ENCODE assay signal across 17 cellular contexts in the genomic region with DNA sequence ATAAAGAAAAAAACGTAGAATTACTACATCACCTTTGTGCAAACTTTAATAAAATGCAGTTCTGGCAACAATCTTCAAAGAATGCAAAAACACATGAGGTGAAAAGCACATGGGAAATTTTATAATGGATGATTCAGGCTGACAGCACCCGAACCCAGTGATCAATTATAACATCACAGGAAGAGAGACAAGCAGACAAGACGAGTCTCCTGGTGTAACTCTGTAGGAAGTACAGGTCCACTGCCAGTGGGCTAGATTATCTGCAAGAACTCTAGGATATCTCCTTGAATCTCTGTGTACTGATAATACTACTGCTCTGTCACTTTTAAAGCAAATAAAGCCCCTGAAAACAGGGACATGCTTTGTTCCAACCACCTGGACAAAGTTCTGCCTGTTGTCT. TPM values are rescaled to one million over a fixed set of nuclear protein-coding genes. Genes with fewer than 3 reads are reported as not detected.
DNase-seq lines count a peak whose midpoint lies in the region; ATAC-seq and TF ChIP-seq lines count a peak whose summit lies in the region.
"Had no signal": no experiment of that assay in that cellular context is flagged by ENCODE, and none has a peak within 500 bp of the region (broad histone marks: within the 10 kb centered on the region; RNA-seq: fewer than 3 reads in every experiment).

No MANE protein-coding gene starts in this region.

- intact Hi-C loops in HCT116 (cut with micrococcal nuclease) (no loop called here), PC-9 (cut with micrococcal nuclease; ENCODE audit: unreplicated experiment) (no loop called here)

- DNase-seq in HCT116 (ENCODE audit: low read depth, low spot score): no peak
- DNase-seq in PC-9: no peak
- no peak for DNase-seq in epithelial cell of prostate (ENCODE audit: low read depth, low spot score)
- DNase-seq in skeletal muscle cell (ENCODE audit: low read depth): no peak
- DNase-seq in cerebellar nuclear complex (lab: John Stamatoyannopoulos, UW): no peak
- DNase-seq in stimulated activated CD4-positive, alpha-beta T cell treated with anti-CD3 and anti-CD28 coated beads, Interleukin-2, amount 100 ng/mL, for 48 hours: no peak
- DNase-seq: activated CD4-positive, alpha-beta T cell treated with anti-CD3 and anti-CD28 coated beads, Interleukin-2, amount 10 ng/mL, durations not matched to agents 24 days and 14 days; activated T-cell treated with anti-CD3 and anti-CD28 coated beads, Interleukin-2, amount 50 U/mL, for 1 hour; stimulated activated CD4-positive, alpha-beta T cell treated with anti-CD3 and anti-CD28 coated beads, Interleukin-4, amount 100 ng/mL, for 1 hour; T-helper 17 cell had no signal

- H3K9me3 ChIP-seq in HCT116 (ENCODE audit: control insufficient read depth in 1 of 2, insufficient read depth in 1 of 2, low read depth in 1 of 2, low read length in 2 of 2): no peaks in the 10 kb centered on the region
- H3K9me3 ChIP-seq in PC-9 (ENCODE audit: insufficient read depth, low read depth): no peaks in the 10 kb centered on the region
- H3K9me3 ChIP-seq: Peyer's patch, upper lobe of left lung had no signal

- TF ChIP-seq CTCF in HCT116 (IDR thresholded peaks at IDR 0.05 in 2 of 3, conservative IDR thresholded peaks at IDR 0.05 in 1 of 3; ENCODE audit: borderline replicate concordance in 1 of 3, insufficient read depth in 1 of 3, low read depth in 2 of 3, low read length in 2 of 3): no peak
- TF ChIP-seq CTCF in PC-9 (conservative IDR thresholded peaks at IDR 0.05): no peak

- H3K27ac ChIP-seq in HCT116 (ENCODE audit: low read depth, low read length) (peak overlapping the region; percentile 20; the same call in 1 of the 2 replicates), PC-9 (no peak overlapping the region), epithelial cell of prostate (peak overlapping the region; percentile 86)
- H3K27ac ChIP-seq: coronary artery, Peyer's patch, upper lobe of left lung had no signal

- H3K4me1 ChIP-seq in HCT116 (ENCODE audit: control insufficient read depth in 1 of 2, insufficient read depth in 2 of 2, low read length in 2 of 2) (peaks cover 12 to 21% of the 10 kb centered on the region in 2 experiments), PC-9 (replicated peaks; ENCODE audit: insufficient read depth) (peaks cover 5% of the 10 kb centered on the region; the same call in 1 of the 2 replicates)
- H3K4me1 ChIP-seq: Peyer's patch, upper lobe of left lung had no signal

- CTCF ChIA-PET in HCT116 (lab: Charles Lee) (no interaction called here), PC-9 (lab: Charles Lee) (no interaction called here)

- H3K79me2 ChIP-seq in HCT116 (ENCODE audit: insufficient read depth, low read length): no peaks in the 10 kb centered on the region
- no peaks in the 10 kb centered on the region for H3K79me2 ChIP-seq in PC-9 (ENCODE audit: low read depth)

- H4K20me1 ChIP-seq in HCT116 (ENCODE audit: insufficient read depth): no peaks in the 10 kb centered on the region
- no peaks in the 10 kb centered on the region for H4K20me1 ChIP-seq in PC-9 (ENCODE audit: insufficient read depth)

- H3K4me3 ChIP-seq in HCT116 (replicated peaks in 1 of 2; ENCODE audit: low read depth in 1 of 2, low read length in 2 of 2): peak overlapping the region in 1 of 2 experiments; percentile 11; a peak in 1 of 4 replicates
- no peak overlapping the region for H3K4me3 ChIP-seq in PC-9
- H3K4me3 ChIP-seq in skeletal muscle cell (ENCODE audit: low read depth, low read length): peak overlapping the region; percentile 2
- H3K4me3 ChIP-seq: coronary artery, Peyer's patch, upper lobe of left lung had no signal

- no peaks in the 10 kb centered on the region for H3K9me2 ChIP-seq in HCT116 (ENCODE audit: insufficient read depth)
- no peaks in the 10 kb centered on the region for H3K9me2 ChIP-seq in PC-9 (ENCODE audit: insufficient read depth)

- POLR2A ChIA-PET in HCT116 (lab: Charles Lee) (no interaction called here), PC-9 (lab: Charles Lee; ENCODE audit: unreplicated experiment) (no interaction called here)

- H3K4me2 ChIP-seq in HCT116 (ENCODE audit: low read length) (peak overlapping the region; percentile 53), PC-9 (peak overlapping the region; percentile 27; the same call in 1 of the 2 replicates)

- no peak overlapping the region for H3K9ac ChIP-seq in HCT116 (ENCODE audit: low read length)

- BruUV-seq in HCT116 (replicated peaks; lab: Mats Ljungman, UMichigan): no TSS peak
- BruUV-seq in PC-9 (replicated peaks; lab: Mats Ljungman, UMichigan): no TSS peak

- H3K36me3 ChIP-seq in HCT116 (ENCODE audit: control insufficient read depth in 1 of 2, insufficient read depth in 2 of 2, low read length in 2 of 2) (no peaks in the 10 kb centered on the region), PC-9 (ENCODE audit: low read depth) (no peaks in the 10 kb centered on the region)
- H3K36me3 ChIP-seq: Peyer's patch, upper lobe of left lung had no signal

- TF ChIP-seq POLR2A in HCT116 (IDR thresholded peaks at IDR 0.05; ENCODE audit: borderline replicate concordance, extremely low read depth, insufficient read depth, insufficient read length): no peak

- H2AFZ ChIP-seq in HCT116 (ENCODE audit: low read depth, low read length, poor library complexity, severe bottlenecking): peak overlapping the region; percentile 1
- no peak overlapping the region for H2AFZ ChIP-seq in PC-9

- TF ChIP-seq RAD21 in HCT116 (IDR thresholded peaks at IDR 0.05; ENCODE audit: low read depth): no peak

- RAD21 ChIA-PET in HCT116 (lab: Charles Lee; ENCODE audit: low non-redundant PET in 1 of 2, low total read pairs in 2 of 2, uncharacterized antibody in 2 of 2, unreplicated experiment in 2 of 2): no interaction called here

- H3K27me3 ChIP-seq in HCT116 (ENCODE audit: insufficient read depth, low read length) (no peaks in the 10 kb centered on the region), PC-9 (ENCODE audit: insufficient read depth, low read depth) (no peaks in the 10 kb centered on the region)
- H3K27me3 ChIP-seq: Peyer's patch, upper lobe of left lung had no signal

- ATAC-seq in HCT116: peak; percentile 51
- ATAC-seq in GM19328 (IDR thresholded peaks at IDR 0.05; ENCODE audit: unreplicated experiment): no peak
- no peak for ATAC-seq in GM21528 (IDR thresholded peaks at IDR 0.05; ENCODE audit: low FRiP score, unreplicated experiment)
- ATAC-seq: T-helper 17 cell had no signal

- no peaks in the 10 kb centered on the region for H3F3A ChIP-seq in PC-9 (ENCODE audit: insufficient read depth, low read depth)

TF ChIP-seq in HCT116, 20 proteins besides CTCF, POLR2A, EP300 and RAD21:
- TF ChIP-seq ZNF274 (IDR thresholded peaks at IDR 0.05; ENCODE audit: low read depth, low read length) (no peak), JUND (IDR thresholded peaks at IDR 0.05) (no peak)
- TF ChIP-seq, protein P1, sequence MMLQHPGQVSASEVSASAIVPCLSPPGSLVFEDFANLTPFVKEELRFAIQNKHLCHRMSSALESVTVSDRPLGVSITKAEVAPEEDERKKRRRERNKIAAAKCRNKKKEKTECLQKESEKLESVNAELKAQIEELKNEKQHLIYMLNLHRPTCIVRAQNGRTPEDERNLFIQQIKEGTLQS (IDR thresholded peaks at IDR 0.05): no peak
- TF ChIP-seq, protein P2, sequence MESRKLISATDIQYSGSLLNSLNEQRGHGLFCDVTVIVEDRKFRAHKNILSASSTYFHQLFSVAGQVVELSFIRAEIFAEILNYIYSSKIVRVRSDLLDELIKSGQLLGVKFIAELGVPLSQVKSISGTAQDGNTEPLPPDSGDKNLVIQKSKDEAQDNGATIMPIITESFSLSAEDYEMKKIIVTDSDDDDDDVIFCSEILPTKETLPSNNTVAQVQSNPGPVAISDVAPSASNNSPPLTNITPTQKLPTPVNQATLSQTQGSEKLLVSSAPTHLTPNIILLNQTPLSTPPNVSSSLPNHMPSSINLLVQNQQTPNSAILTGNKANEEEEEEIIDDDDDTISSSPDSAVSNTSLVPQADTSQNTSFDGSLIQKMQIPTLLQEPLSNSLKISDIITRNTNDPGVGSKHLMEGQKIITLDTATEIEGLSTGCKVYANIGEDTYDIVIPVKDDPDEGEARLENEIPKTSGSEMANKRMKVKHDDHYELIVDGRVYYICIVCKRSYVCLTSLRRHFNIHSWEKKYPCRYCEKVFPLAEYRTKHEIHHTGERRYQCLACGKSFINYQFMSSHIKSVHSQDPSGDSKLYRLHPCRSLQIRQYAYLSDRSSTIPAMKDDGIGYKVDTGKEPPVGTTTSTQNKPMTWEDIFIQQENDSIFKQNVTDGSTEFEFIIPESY (IDR thresholded peaks at IDR 0.05; ENCODE audit: extremely low read depth, insufficient replicate concordance, low read length): no peak

RNA-seq across cellular contexts. Expression of a gene that starts 58.9 kb away (rescaled TPM):
- 0.25 TPM for total RNA-seq in HCT116 (2021; ENCODE audit: unreplicated experiment)
- 0.10 and 0.11 TPM in 2 replicates for polyA plus RNA-seq in HCT116 (2012)
- not detected in 2 replicates for total RNA-seq in PC-9 (2021)
- total RNA-seq: activated CD4-positive, alpha-beta T cell treated with anti-CD3 and anti-CD28 coated beads, Interleukin-2, amount 10 ng/mL, durations not matched to agents 24 days and 14 days; natural killer cell treated with Interleukin-12 subunit alpha and Interleukin-12 subunit beta and Interleukin-15 and Interleukin-18, amount 100 ng/mL, for 72 hours; T-helper 17 cell had no signal
- polyA plus RNA-seq: CD14-positive monocyte had no signal
